32 cellular contexts compared by ENCODE assay signal in genomic region chr1:160807242-160807641, GRCh38. TPM values are rescaled to one million over a fixed set of nuclear protein-coding genes. Genes with fewer than 3 reads are reported as not detected.
A peak's percentile ranks its signal among the peaks of the same experiment; 100 is the strongest.
DNase-seq lines count a peak whose midpoint lies in the region; ATAC-seq, FAIRE-seq and TF ChIP-seq lines count a peak whose summit lies in the region.
"Had no signal": no experiment of that assay in that cellular context is flagged by ENCODE, and none has a peak within 500 bp of the region (broad histone marks: within the 10 kb centered on the region; RNA-seq: fewer than 3 reads in every experiment).

No MANE protein-coding gene starts in this region.

- H3K9me3 Mint-ChIP-seq in CD4-positive, CD25-positive, alpha-beta regulatory T cell = peaks cover 0 to 26% (median 7%) of the 10 kb centered on the region in 7 donors
- peaks cover 4 to 20% (median 16%) of the 10 kb centered on the region in 5 donors for H3K9me3 Mint-ChIP-seq in CD8-positive, alpha-beta memory T cell
- H3K9me3 Mint-ChIP-seq in natural killer cell treated with Interleukin-12 subunit alpha and Interleukin-12 subunit beta and Interleukin-15 and Interleukin-18, amount 100 ng/mL, for 72 hours = peaks cover 9% of the 10 kb centered on the region
- H3K9me3 Mint-ChIP-seq: HFFc6 had no signal

- H3K4ac ChIP-seq in H1 (replicated peaks; ENCODE audit: insufficient read length, low read depth, low read length) = no peak overlapping the region

- no peak overlapping the region for H4K5ac ChIP-seq in H1 (ENCODE audit: insufficient read length, low read depth, low read length)

- no peak overlapping the region for H3K56ac ChIP-seq in H1 (replicated peaks; ENCODE audit: insufficient read length, low read depth, low read length)

- peak overlapping the region; percentile 11 for H3K4me3 ChIP-seq in CD4-positive, CD25-positive, alpha-beta regulatory T cell (ENCODE audit: low read depth, low read length)
- H3K4me3 ChIP-seq in CD8-positive, alpha-beta memory T cell (ENCODE audit: low read length) = no peak overlapping the region
- H3K4me3 ChIP-seq in H1 (ENCODE audit: extremely low read depth in 1 of 4, insufficient read depth in 2 of 4, low read depth in 3 of 4, low read length in 4 of 4) (no peak overlapping the region), OCI-LY7 (ENCODE audit: low read depth, low read length, poor library complexity, severe bottlenecking) (no peak overlapping the region), body of pancreas (no peak overlapping the region)
- H3K4me3 ChIP-seq: Peyer's patch, suprapubic skin, upper lobe of right lung had no signal

- no peak for TF ChIP-seq EP300 in H1 (IDR thresholded peaks at IDR 0.05; ENCODE audit: borderline replicate concordance in 1 of 2, low read depth in 2 of 2, low read length in 2 of 2)

- no TSS peak for BruUV-seq in OCI-LY7 (replicated peaks; lab: Mats Ljungman, UMichigan)

- ATAC-seq in CD4-positive, CD25-positive, alpha-beta regulatory T cell (ENCODE audit: low read depth in 2 of 2) = no peak
- no peak for ATAC-seq in natural killer cell treated with Interleukin-12 subunit alpha and Interleukin-12 subunit beta and Interleukin-15 and Interleukin-18, amount 100 ng/mL, for 72 hours
- ATAC-seq in body of pancreas (no peak), GM21423 (IDR thresholded peaks at IDR 0.05; ENCODE audit: unreplicated experiment) (no peak)
- ATAC-seq: upper lobe of right lung had no signal

- H3K4me2 ChIP-seq in H1 (ENCODE audit: insufficient read depth in 1 of 2, low read depth in 2 of 2, low read length in 2 of 2) = no peak overlapping the region
- no peak overlapping the region for H3K4me2 ChIP-seq in OCI-LY7 (ENCODE audit: low read length)

- H3K27me3 Mint-ChIP-seq in CD4-positive, CD25-positive, alpha-beta regulatory T cell = no peaks in the 10 kb centered on the region
- no peaks in the 10 kb centered on the region for H3K27me3 Mint-ChIP-seq in CD8-positive, alpha-beta memory T cell
- no peaks in the 10 kb centered on the region for H3K27me3 Mint-ChIP-seq in natural killer cell treated with Interleukin-12 subunit alpha and Interleukin-12 subunit beta and Interleukin-15 and Interleukin-18, amount 100 ng/mL, for 72 hours
- H3K27me3 Mint-ChIP-seq: IgD-negative memory B cell had no signal

- no peak overlapping the region for H3K23ac ChIP-seq in H1 (ENCODE audit: insufficient read length)

- peaks cover 16% of the 10 kb centered on the region in 2 experiments for H3K9me3 ChIP-seq in CD4-positive, CD25-positive, alpha-beta regulatory T cell (ENCODE audit: control insufficient read depth in 2 of 2, low read length in 2 of 2)
- no peaks in the 10 kb centered on the region for H3K9me3 ChIP-seq in CD8-positive, alpha-beta memory T cell (ENCODE audit: low read length)
- H3K9me3 ChIP-seq in H1 (ENCODE audit: insufficient read depth in 2 of 2, low read depth in 1 of 2, low read length in 1 of 2) (no peaks in the 10 kb centered on the region), OCI-LY7 (ENCODE audit: low read length) (peaks cover 34% of the 10 kb centered on the region), body of pancreas (no peaks in the 10 kb centered on the region)

- no peak overlapping the region for H2BK15ac ChIP-seq in H1 (ENCODE audit: low read length)

- WGBS in H1 (ENCODE audit: extremely low coverage in 1 of 2, insufficient coverage in 1 of 2, insufficient read length in 1 of 2, insufficient replicate concordance in 2 of 2, low coverage in 1 of 2, low lambda C conversion rate in 2 of 2, missing lambda C conversion rate in 1 of 2), 2 experiments = 88% methylated on average over 3 of the region's 3 CpGs; no CpG with 5 or more reads in 1 of the 2 experiments
- 76 to 100% methylated on average over 1 to 3 of the region's 3 CpGs for WGBS in body of pancreas, 2 donors

- no peak for TF ChIP-seq RAD21 in H1 (IDR thresholded peaks at IDR 0.05 in 1 of 2, conservative IDR thresholded peaks at IDR 0.05 in 1 of 2; ENCODE audit: low read depth in 2 of 2, low read length in 2 of 2)

- no peaks in the 10 kb centered on the region for H3K9me2 ChIP-seq in OCI-LY7 (ENCODE audit: insufficient read depth, low read length)

- H3K9ac ChIP-seq in H1 (replicated peaks in 1 of 4; ENCODE audit: extremely low read depth in 1 of 4, low read depth in 3 of 4, low read length in 3 of 4) = no peak overlapping the region; a peak in 1 of 7 replicates

- no peaks in the 10 kb centered on the region for H3K27me3 ChIP-seq in CD4-positive, CD25-positive, alpha-beta regulatory T cell (ENCODE audit: control insufficient read depth, insufficient read depth, low read length)
- no peaks in the 10 kb centered on the region for H3K27me3 ChIP-seq in CD8-positive, alpha-beta memory T cell (ENCODE audit: insufficient read depth, low read length, poor library complexity, severe bottlenecking)
- H3K27me3 ChIP-seq in H1 (replicated peaks in 1 of 4; ENCODE audit: control insufficient read depth in 3 of 4, extremely low read depth in 1 of 4, insufficient read depth in 3 of 4, low read length in 3 of 4) (no peaks in the 10 kb centered on the region), body of pancreas (no peaks in the 10 kb centered on the region)
- H3K27me3 ChIP-seq: Peyer's patch, suprapubic skin, upper lobe of right lung had no signal

- H3K14ac ChIP-seq in H1 (ENCODE audit: insufficient read length) = no peak overlapping the region

- no peak overlapping the region for H3K18ac ChIP-seq in H1 (ENCODE audit: extremely low read depth, low read length)

- no peak overlapping the region for H2AK5ac ChIP-seq in H1 (ENCODE audit: low read depth, low read length)

- no peaks in the 10 kb centered on the region for H3K23me2 ChIP-seq in H1 (ENCODE audit: low read depth, low read length)

- peak overlapping the region; percentile 48 to 65 (median 58) for H3K4me3 Mint-ChIP-seq in CD4-positive, CD25-positive, alpha-beta regulatory T cell
- peak overlapping the region in 6 of 7 donors; percentile 18 to 64 (median 42) for H3K4me3 Mint-ChIP-seq in CD8-positive, alpha-beta memory T cell
- H3K4me3 Mint-ChIP-seq in natural killer cell treated with Interleukin-12 subunit alpha and Interleukin-12 subunit beta and Interleukin-15 and Interleukin-18, amount 100 ng/mL, for 72 hours = peak overlapping the region; percentile 6
- H3K4me3 Mint-ChIP-seq: HFFc6, mesothelial cell of epicardium had no signal

- no peak overlapping the region for H2BK20ac ChIP-seq in H1 (ENCODE audit: low read length)

- no peak for TF ChIP-seq POLR2A in H1 (IDR thresholded peaks at IDR 0.05; ENCODE audit: control extremely low read depth in 1 of 2, low read depth in 2 of 2, low read length in 2 of 2)
- TF ChIP-seq POLR2A in body of pancreas (IDR thresholded peaks at IDR 0.05) = no peak

- CTCF ChIA-PET in CD8-positive, alpha-beta memory T cell (lab: Charles Lee) = interaction anchor here (1.2 to 2.9 kb wide), 4 partner anchors 11 to 39 kb away, joined by 3 to 15 read pairs (median 6); partner anchors contain the start of gene LY9
- CTCF ChIA-PET in H1 (lab: Charles Lee; ENCODE audit: partially characterized antibody) (interaction anchor here (0.7 to 2.7 kb wide), 13 partner anchors 9 to 126 kb away, joined by 3 to 16 read pairs (median 5); no protein-coding TSS in a partner anchor), OCI-LY7 (lab: Charles Lee; ENCODE audit: unreplicated experiment) (interaction anchor here (1.0 kb wide), 1 partner anchor 31 kb away, joined by 3 read pairs; no protein-coding TSS in a partner anchor)

- no peak overlapping the region for H2BK12ac ChIP-seq in H1 (ENCODE audit: low read depth, low read length)

- no peak overlapping the region for H2BK120ac ChIP-seq in H1 (replicated peaks; ENCODE audit: low read depth, low read length)

- POLR2A ChIA-PET in CD8-positive, alpha-beta memory T cell (lab: Charles Lee) = no interaction called here
- POLR2A ChIA-PET in H1 (lab: Charles Lee; ENCODE audit: partially characterized antibody) (interaction anchor here (0.9 kb wide), 1 partner anchor 11 kb away, joined by 4 read pairs; no protein-coding TSS in a partner anchor), OCI-LY7 (lab: Charles Lee) (interaction anchor here (1.1 to 3.1 kb wide), 2 partner anchors 10 to 26 kb away, joined by 4 to 14 read pairs; partner anchors contain the start of gene LY9)

- H3K4me1 ChIP-seq in CD4-positive, CD25-positive, alpha-beta regulatory T cell (ENCODE audit: control insufficient read depth, insufficient read depth, low read length, poor library complexity, severe bottlenecking) = peaks cover 21% of the 10 kb centered on the region
- peaks cover 40% of the 10 kb centered on the region for H3K4me1 ChIP-seq in CD8-positive, alpha-beta memory T cell (ENCODE audit: insufficient read depth, low read length)
- H3K4me1 ChIP-seq in H1 (replicated peaks in 1 of 4; ENCODE audit: control insufficient read depth in 3 of 4, insufficient read depth in 4 of 4, low read length in 3 of 4) (peaks cover 0 to 7% (median 2%) of the 10 kb centered on the region in 4 experiments; a peak in 3 of 7 replicates), OCI-LY7 (ENCODE audit: insufficient read depth, low read length, poor library complexity, severe bottlenecking) (no peaks in the 10 kb centered on the region), body of pancreas (no peaks in the 10 kb centered on the region)
- H3K4me1 ChIP-seq: suprapubic skin, upper lobe of right lung had no signal

- H4K8ac ChIP-seq in H1 (ENCODE audit: extremely low read depth, insufficient read depth, low read length) = no peak overlapping the region

- H3K36me3 Mint-ChIP-seq in CD4-positive, CD25-positive, alpha-beta regulatory T cell = peaks cover 80% of the 10 kb centered on the region
- peaks cover 40 to 87% (median 51%) of the 10 kb centered on the region in 3 donors for H3K36me3 Mint-ChIP-seq in CD8-positive, alpha-beta memory T cell
- peaks cover 25% of the 10 kb centered on the region for H3K36me3 Mint-ChIP-seq in natural killer cell treated with Interleukin-12 subunit alpha and Interleukin-12 subunit beta and Interleukin-15 and Interleukin-18, amount 100 ng/mL, for 72 hours

- H3K79me1 ChIP-seq in H1 (ENCODE audit: low read depth, low read length) = no peaks in the 10 kb centered on the region

- peak overlapping the region in 1 of 3 donors; percentile 53 for H3K27ac Mint-ChIP-seq in CD4-positive, CD25-positive, alpha-beta regulatory T cell
- peak overlapping the region in 6 of 8 donors; percentile 2 to 52 (median 48) for H3K27ac Mint-ChIP-seq in CD8-positive, alpha-beta memory T cell
- H3K27ac Mint-ChIP-seq in natural killer cell treated with Interleukin-12 subunit alpha and Interleukin-12 subunit beta and Interleukin-15 and Interleukin-18, amount 100 ng/mL, for 72 hours = peak overlapping the region in 1 of 2 donors; percentile 14
- H3K27ac Mint-ChIP-seq: HFFc6 had no signal

- no peak for DNase-seq in CD4-positive, CD25-positive, alpha-beta regulatory T cell
- no peak for DNase-seq in CD8-positive, alpha-beta memory T cell
- DNase-seq in H1 (ENCODE audit: low read depth in 1 of 2, low spot score in 2 of 2) (no peak), OCI-LY7 (ENCODE audit: low spot score) (no peak), AG08395 (ENCODE audit: low spot score) (no peak), body of pancreas (no peak)
- no peak for DNase-seq in natural killer cell treated with Interleukin-12 subunit alpha and Interleukin-12 subunit beta and Interleukin-15 and Interleukin-18, amount 100 ng/mL, for 72 hours (ENCODE audit: low spot score)
- DNase-seq: activated CD4-positive, alpha-beta T cell treated with anti-CD3 and anti-CD28 coated beads for 48 hours; anterior cingulate cortex; C1 segment of cervical spinal cord; GOT3; HFFc6; NCI-H146; NCI-H2107; NCI-H345; occipital lobe; Peyer's patch; SHP77; stimulated activated CD4-positive, alpha-beta T cell treated with anti-CD3 and anti-CD28 coated beads, Interleukin-4, amount 100 ng/mL, for 24 hours; T-helper 9 cell; upper lobe of right lung had no signal

- TF ChIP-seq CTCF in H1 (IDR thresholded peaks at IDR 0.05; ENCODE audit: control extremely low read depth in 1 of 3, insufficient read depth in 1 of 3, low read depth in 1 of 3, low read length in 3 of 3) (no peak), OCI-LY7 (conservative IDR thresholded peaks at IDR 0.05; ENCODE audit: low read length) (no peak), body of pancreas (IDR thresholded peaks at IDR 0.05) (no peak)

- no peaks in the 10 kb centered on the region for H4K20me1 ChIP-seq in H1 (replicated peaks in 1 of 2; ENCODE audit: control insufficient read depth in 1 of 2, insufficient read depth in 2 of 2, low read length in 2 of 2)
- no peaks in the 10 kb centered on the region for H4K20me1 ChIP-seq in OCI-LY7 (ENCODE audit: insufficient read depth, low read length)

- H3K4me1 Mint-ChIP-seq in CD4-positive, CD25-positive, alpha-beta regulatory T cell = peaks cover 46 to 87% (median 62%) of the 10 kb centered on the region in 4 donors
- peaks cover 82 to 96% (median 95%) of the 10 kb centered on the region in 3 donors for H3K4me1 Mint-ChIP-seq in CD8-positive, alpha-beta memory T cell
- peaks cover 38 to 48% of the 10 kb centered on the region in 2 donors for H3K4me1 Mint-ChIP-seq in natural killer cell treated with Interleukin-12 subunit alpha and Interleukin-12 subunit beta and Interleukin-15 and Interleukin-18, amount 100 ng/mL, for 72 hours (ENCODE audit: low read depth in 2 of 2)

- no peak for FAIRE-seq in H1 (lab: Jason Lieb, UNC)
- FAIRE-seq: GM18507, islet of Langerhans had no signal

- H3K36me3 ChIP-seq in CD4-positive, CD25-positive, alpha-beta regulatory T cell (ENCODE audit: control insufficient read depth, insufficient read depth, low read length) = peaks cover 89% of the 10 kb centered on the region
- H3K36me3 ChIP-seq in CD8-positive, alpha-beta memory T cell (ENCODE audit: insufficient read depth, low read length) = peaks cover 31% of the 10 kb centered on the region
- H3K36me3 ChIP-seq in H1 (ENCODE audit: control insufficient read depth in 2 of 4, insufficient read depth in 4 of 4, low read length in 3 of 4) = no peaks in the 10 kb centered on the region
- peaks cover 87% of the 10 kb centered on the region for H3K36me3 ChIP-seq in OCI-LY7 (ENCODE audit: insufficient read depth, low read length)
- H3K36me3 ChIP-seq in body of pancreas (replicated peaks in 1 of 2; ENCODE audit: insufficient read depth in 1 of 2, low read depth in 2 of 2) = no peaks in the 10 kb centered on the region
- H3K36me3 ChIP-seq: Peyer's patch, suprapubic skin, upper lobe of right lung had no signal

- H3K27ac ChIP-seq in CD4-positive, CD25-positive, alpha-beta regulatory T cell (ENCODE audit: insufficient read depth, low read length, poor library complexity, severe bottlenecking) = no peak overlapping the region
- no peak overlapping the region for H3K27ac ChIP-seq in CD8-positive, alpha-beta memory T cell (ENCODE audit: low read depth, low read length)
- H3K27ac ChIP-seq in H1 (ENCODE audit: low read depth, low read length) (no peak overlapping the region), OCI-LY7 (ENCODE audit: low read depth, low read length, poor library complexity, severe bottlenecking) (no peak overlapping the region), body of pancreas (no peak overlapping the region)
- H3K27ac ChIP-seq: epithelial cell of prostate, Peyer's patch, suprapubic skin, upper lobe of right lung had no signal

- intact Hi-C loops in OCI-LY7 (cut with micrococcal nuclease; ENCODE audit: unreplicated experiment) = no loop called here
- intact Hi-C loops in body of pancreas (cut with DNase I) = no loop called here

- H2BK5ac ChIP-seq in H1 (ENCODE audit: low read depth, low read length) = 0 out of 2 replicates have a peak overlapping the region, but pooled peaks have one; percentile 12

- H3K79me2 ChIP-seq in H1 (ENCODE audit: control insufficient read depth in 1 of 2, insufficient read depth in 2 of 2, low read length in 2 of 2) (no peaks in the 10 kb centered on the region), OCI-LY7 (ENCODE audit: insufficient read depth, low read depth, low read length) (peaks cover 20% of the 10 kb centered on the region; the same call in 1 of the 2 replicates)

- H2AFZ ChIP-seq in H1 (ENCODE audit: low read length) (no peak overlapping the region), OCI-LY7 (ENCODE audit: low read length) (no peak overlapping the region)

- H4K91ac ChIP-seq in H1 (replicated peaks; ENCODE audit: insufficient read length, low read length) = no peak overlapping the region

RNA-seq across cellular contexts. Expression of gene LY9, which starts 11.3 kb away (rescaled TPM):
- 105 TPM for total RNA-seq in CD4-positive, CD25-positive, alpha-beta regulatory T cell
- 100 to 1,000 TPM; 124 to 147 (median 131) TPM for polyA plus RNA-seq in CD4-positive, CD25-positive, alpha-beta regulatory T cell
- 10 to 100 TPM; 16.4 to 16.5 TPM for total RNA-seq in CD8-positive, alpha-beta memory T cell
- 206 TPM for polyA plus RNA-seq in CD8-positive, alpha-beta memory T cell
- total RNA-seq in H1 (2021; fragmentation: NEBNext Ultra II Directional; extraction: Animal tissue kit (Norgen Biotek cat#: 25700)) = not detected in 2 replicates
- polyA plus RNA-seq in H1 (2011; rRNA removed) = not detected in 2 replicates
- polyA plus RNA-seq in H1 (2011; cell fraction: cytosol; rRNA removed) = not detected
- polyA plus RNA-seq in H1 (2011; cell fraction: nucleus; rRNA removed) = not detected
- polyA plus RNA-seq in H1 (2012, experiment 1 of 2) = not detected in 4 replicates
- not detected for polyA plus RNA-seq in H1 (2012, experiment 2 of 2)
- polyA plus RNA-seq in H1 (2013, experiment 1 of 2) = not detected
- not detected for polyA plus RNA-seq in H1 (2013, experiment 2 of 2)
- polyA minus RNA-seq in H1 (2011; rRNA and poly(A)+ RNA removed) = not detected in 2 replicates
- polyA minus RNA-seq in H1 (2011; cell fraction: cytosol; rRNA and poly(A)+ RNA removed) = not detected
- not detected for polyA minus RNA-seq in H1 (2011; cell fraction: nucleus; rRNA and poly(A)+ RNA removed)
- total RNA-seq in natural killer cell treated with Interleukin-12 subunit alpha and Interleukin-12 subunit beta and Interleukin-15 and Interleukin-18, amount 100 ng/mL, for 72 hours = 1 to 10 TPM in 1 of 2 donors, under 1 TPM in 1; 0.92 to 1.2 TPM
- total RNA-seq in OCI-LY7 (2014; rRNA removed; shearing (Covaris generic)) = 23.7 and 28.4 TPM in 2 replicates
- 40.2 and 42.8 TPM in 2 replicates for total RNA-seq in OCI-LY7 (2022)
- total RNA-seq in body of pancreas = 1 to 10 TPM in 1 of 2 donors, under 1 TPM in 1; 0.33 to 1.6 TPM
- total RNA-seq: glomerular endothelial cell, HFFc6, HT-29, mesothelial cell of epicardium, occipital lobe, pulmonary artery endothelial cell had no signal
- polyA plus RNA-seq: AG04450 had no signal

RNA-seq across cellular contexts. Expression of gene CD244, which starts 55.4 kb away (rescaled TPM):
- total RNA-seq in CD4-positive, CD25-positive, alpha-beta regulatory T cell = 0.47 TPM
- under 1 TPM; 0.26 to 0.63 (median 0.43) TPM for polyA plus RNA-seq in CD4-positive, CD25-positive, alpha-beta regulatory T cell
- 1 to 10 TPM; 1.8 to 1.9 TPM for total RNA-seq in CD8-positive, alpha-beta memory T cell
- polyA plus RNA-seq in CD8-positive, alpha-beta memory T cell = 40.7 TPM
- not detected in 2 replicates for total RNA-seq in H1 (2021; fragmentation: NEBNext Ultra II Directional; extraction: Animal tissue kit (Norgen Biotek cat#: 25700))
- polyA plus RNA-seq in H1 (2011; rRNA removed) = not detected in 2 replicates
- polyA plus RNA-seq in H1 (2011; cell fraction: cytosol; rRNA removed) = not detected
- not detected for polyA plus RNA-seq in H1 (2011; cell fraction: nucleus; rRNA removed)
- not detected in 4 replicates for polyA plus RNA-seq in H1 (2012, experiment 1 of 2)
- not detected for polyA plus RNA-seq in H1 (2012, experiment 2 of 2)
- polyA plus RNA-seq in H1 (2013, experiment 1 of 2) = not detected
- not detected for polyA plus RNA-seq in H1 (2013, experiment 2 of 2)
- polyA minus RNA-seq in H1 (2011; rRNA and poly(A)+ RNA removed) = not detected in 2 replicates
- polyA minus RNA-seq in H1 (2011; cell fraction: cytosol; rRNA and poly(A)+ RNA removed) = not detected
- polyA minus RNA-seq in H1 (2011; cell fraction: nucleus; rRNA and poly(A)+ RNA removed) = not detected
- total RNA-seq in natural killer cell treated with Interleukin-12 subunit alpha and Interleukin-12 subunit beta and Interleukin-15 and Interleukin-18, amount 100 ng/mL, for 72 hours = 10 to 100 TPM; 36.6 to 64.4 TPM
- not detected in 2 replicates for total RNA-seq in OCI-LY7 (2014; rRNA removed; shearing (Covaris generic))
- total RNA-seq in OCI-LY7 (2022) (not detected in 2 replicates), body of pancreas (1 to 10 TPM in 1 of 2 donors, under 1 TPM in 1; 0.33 to 1.8 TPM)
- total RNA-seq: glomerular endothelial cell, HFFc6, HT-29, mesothelial cell of epicardium, occipital lobe, pulmonary artery endothelial cell had no signal
- polyA plus RNA-seq: AG04450 had no signal

Comparison
In these comparisons a context has a peak if more than half of its experiments do, and no peak if none do; other contexts are left out.
1. H3K4me3 Mint-ChIP-seq: peak in every context shown above with its lines; median percentile 58 in CD4-positive, CD25-positive, alpha-beta regulatory T cell; 42 in CD8-positive, alpha-beta memory T cell; 6 in natural killer cell treated with Interleukin-12 subunit alpha and Interleukin-12 subunit beta and Interleukin-15 and Interleukin-18, amount 100 ng/mL, for 72 hours.
2. RNA of gene LY9, which starts 11.3 kb away (total RNA-seq): 105 TPM in CD4-positive, CD25-positive, alpha-beta regulatory T cell (single experiment), 23.7 to 42.8 TPM in OCI-LY7 and 16.4 to 16.5 TPM in CD8-positive, alpha-beta memory T cell; 0.33 to 1.6 TPM in body of pancreas, 0.92 to 1.2 TPM in natural killer cell treated with Interleukin-12 subunit alpha and Interleukin-12 subunit beta and Interleukin-15 and Interleukin-18, amount 100 ng/mL, for 72 hours and not detected in H1; every median in the first group is over 4 times any median in the second.
3. RNA of gene CD244, which starts 55.4 kb away (total RNA-seq): 36.6 to 64.4 TPM in natural killer cell treated with Interleukin-12 subunit alpha and Interleukin-12 subunit beta and Interleukin-15 and Interleukin-18, amount 100 ng/mL, for 72 hours; 1.8 to 1.9 TPM in CD8-positive, alpha-beta memory T cell, 0.33 to 1.8 TPM in body of pancreas, 0.47 TPM in CD4-positive, CD25-positive, alpha-beta regulatory T cell (single experiment), not detected in H1 and not detected in OCI-LY7; every median in the first group is over 10 times any median in the second.